In genomic region chr9:42128968-42129742, GRCh38 we compare ENCODE assay signal across 9 cellular contexts. TPM values are rescaled to one million over a fixed set of nuclear protein-coding genes. Genes with fewer than 3 reads are reported as not detected.
DNase-seq lines count a peak whose midpoint lies in the region; ATAC-seq and TF ChIP-seq lines count a peak whose summit lies in the region.
"Not testable (repeated sequence)": the region's sequence is repeated elsewhere in the genome, so short reads cannot be mapped to it uniquely, and the experiment has no call there.
"Had no signal": no experiment of that assay in that cellular context is flagged by ENCODE, and none has a peak within 500 bp of the region (broad histone marks: within the 10 kb centered on the region; RNA-seq: fewer than 3 reads in every experiment).

Gene CNTNAP3B, minus strand, starts transcription at chr9:42129426. Its CDS starts 332 bp downstream, at chr9:42129094.

- not testable (repeated sequence) for H3K36me3 ChIP-seq in ectodermal cell (ENCODE audit: control insufficient read depth, insufficient read depth, low read length); cardiac muscle cell; lower lobe of right lung; testis (ENCODE audit: low read depth, missing control alignments)

- TF ChIP-seq CTCF in cardiac muscle cell (IDR thresholded peaks at IDR 0.05; ENCODE audit: low read depth, low read length); lower lobe of right lung (IDR thresholded peaks at IDR 0.05); progenitor cell of endocrine pancreas (IDR thresholded peaks at IDR 0.05; ENCODE audit: unreplicated experiment); testis (IDR thresholded peaks at IDR 0.05): not testable (repeated sequence)

- not testable (repeated sequence) for H3K36me3 Mint-ChIP-seq in IgD-negative memory B cell; activated naive CD8-positive, alpha-beta T cell treated with anti-CD3 and anti-CD28 coated beads for 36 hours; progenitor cell of endocrine pancreas (ENCODE audit: insufficient read depth)

- H3K27me3 Mint-ChIP-seq in IgD-negative memory B cell (peaks cover 15% of the 10 kb centered on the region), progenitor cell of endocrine pancreas (peaks cover 16% of the 10 kb centered on the region)
- H3K27me3 Mint-ChIP-seq in activated naive CD8-positive, alpha-beta T cell treated with anti-CD3 and anti-CD28 coated beads for 36 hours: peaks cover 16% of the 10 kb centered on the region

- H3K27ac Mint-ChIP-seq in IgD-negative memory B cell; activated naive CD8-positive, alpha-beta T cell treated with anti-CD3 and anti-CD28 coated beads for 36 hours; progenitor cell of endocrine pancreas: not testable (repeated sequence)

- DNase-seq in COLO668 (lab: John Stamatoyannopoulos, UW; ENCODE audit: unreplicated experiment) (peak; percentile 6), cardiac muscle cell (ENCODE audit: low read depth in 1 of 2, low spot score in 1 of 2) (peak; percentile 2), progenitor cell of endocrine pancreas (ENCODE audit: low spot score, unreplicated experiment) (peak; percentile 14), testis (peak; percentile 44)
- peak; percentile 1 for DNase-seq in activated naive CD8-positive, alpha-beta T cell treated with anti-CD3 and anti-CD28 coated beads for 36 hours
- DNase-seq in lower lobe of right lung: not testable (repeated sequence)

- not testable (repeated sequence) for H3K4me1 ChIP-seq in ectodermal cell (ENCODE audit: control insufficient read depth, insufficient read depth, low read length); cardiac muscle cell (ENCODE audit: low read depth); lower lobe of right lung; testis

- TF ChIP-seq POLR2A in testis (IDR thresholded peaks at IDR 0.05): not testable (repeated sequence)

- H3K4me1 Mint-ChIP-seq in IgD-negative memory B cell; activated naive CD8-positive, alpha-beta T cell treated with anti-CD3 and anti-CD28 coated beads for 36 hours; progenitor cell of endocrine pancreas (ENCODE audit: low read depth): not testable (repeated sequence)

- not testable (repeated sequence) for H3K27ac ChIP-seq in ectodermal cell (ENCODE audit: insufficient read depth, low read depth, low read length, poor library complexity, severe bottlenecking); cardiac muscle cell; lower lobe of right lung; testis

- H3K4me3 Mint-ChIP-seq in IgD-negative memory B cell (peak within 1 kb of the TSS in 3 of 4 donors; percentile 17 to 46 (median 45)), progenitor cell of endocrine pancreas (ENCODE audit: low read depth) (peak within 1 kb of the TSS; percentile 60)
- not testable (repeated sequence) for H3K4me3 Mint-ChIP-seq in activated naive CD8-positive, alpha-beta T cell treated with anti-CD3 and anti-CD28 coated beads for 36 hours

- not testable (repeated sequence) for H3K27me3 ChIP-seq in ectodermal cell (ENCODE audit: control insufficient read depth, insufficient read depth, low read length, poor library complexity, severe bottlenecking); cardiac muscle cell; lower lobe of right lung (ENCODE audit: low read depth); testis

- H3K9me3 ChIP-seq in ectodermal cell (ENCODE audit: control insufficient read depth, low read length); cardiac muscle cell (ENCODE audit: low read depth); lower lobe of right lung; testis: not testable (repeated sequence)

- 0 to 1% methylated on average over 17 to 38 of the region's 75 CpGs for WGBS in ectodermal cell, 2 experiments
- WGBS in testis, 2 donors: 1 to 20% methylated on average over 1 to 29 of the region's 75 CpGs

- H3K4me3 ChIP-seq in ectodermal cell (ENCODE audit: insufficient read depth, low read depth, low read length): peak within 1 kb of the TSS; percentile 10
- H3K4me3 ChIP-seq in cardiac muscle cell: peak within 1 kb of the TSS; percentile 29
- H3K4me3 ChIP-seq in lower lobe of right lung: peak within 1 kb of the TSS; percentile 29
- peak within 1 kb of the TSS in 1 of 2 donors; percentile 38 for H3K4me3 ChIP-seq in testis

- not testable (repeated sequence) for ATAC-seq in lower lobe of right lung

- H3K9me3 Mint-ChIP-seq in IgD-negative memory B cell; activated naive CD8-positive, alpha-beta T cell treated with anti-CD3 and anti-CD28 coated beads for 36 hours; progenitor cell of endocrine pancreas (ENCODE audit: low read depth): not testable (repeated sequence)

- intact Hi-C loops in lower lobe of right lung (cut with DNase I); testis (cut with DNase I; ENCODE audit: low total_unique reads): not testable (repeated sequence)

RNA-seq across cellular contexts. Expression of gene CNTNAP3B, which starts in this region (rescaled TPM):
- polyA plus RNA-seq in IgD-negative memory B cell: 0.16 TPM
- total RNA-seq in activated naive CD8-positive, alpha-beta T cell treated with anti-CD3 and anti-CD28 coated beads for 36 hours: not detected
- 14.2 TPM for polyA plus RNA-seq in ectodermal cell (2013, experiment 1 of 4)
- polyA plus RNA-seq in ectodermal cell (2013, experiment 2 of 4): 15.9 TPM
- 10.8 TPM for polyA plus RNA-seq in ectodermal cell (2013, experiment 3 of 4)
- 13.1 TPM for polyA plus RNA-seq in ectodermal cell (2013, experiment 4 of 4)
- 0.66 and 0.88 TPM in 2 replicates for total RNA-seq in cardiac muscle cell
- polyA plus RNA-seq in cardiac muscle cell: 1.4 and 2.0 TPM in 2 replicates
- total RNA-seq in lower lobe of right lung: 11.1 TPM
- 7.0 and 7.4 TPM in 2 replicates for total RNA-seq in progenitor cell of endocrine pancreas
- total RNA-seq in testis: 10 to 100 TPM; 26.2 to 40.8 TPM
- 5.9 TPM for polyA plus RNA-seq in testis (ENCODE audit: insufficient read depth, low read depth, low replicate concordance)
- total RNA-seq: CD8-positive, alpha-beta T cell had no signal

Comparison
In these comparisons a context has a peak if more than half of its experiments do, and no peak if none do; other contexts are left out.
1. Peak in DNase-seq in activated naive CD8-positive, alpha-beta T cell treated with anti-CD3 and anti-CD28 coated beads for 36 hours; RNA of the gene not detected or under 1 TPM.